ENCODE assay signal across 8 cellular contexts in the genomic region with DNA sequence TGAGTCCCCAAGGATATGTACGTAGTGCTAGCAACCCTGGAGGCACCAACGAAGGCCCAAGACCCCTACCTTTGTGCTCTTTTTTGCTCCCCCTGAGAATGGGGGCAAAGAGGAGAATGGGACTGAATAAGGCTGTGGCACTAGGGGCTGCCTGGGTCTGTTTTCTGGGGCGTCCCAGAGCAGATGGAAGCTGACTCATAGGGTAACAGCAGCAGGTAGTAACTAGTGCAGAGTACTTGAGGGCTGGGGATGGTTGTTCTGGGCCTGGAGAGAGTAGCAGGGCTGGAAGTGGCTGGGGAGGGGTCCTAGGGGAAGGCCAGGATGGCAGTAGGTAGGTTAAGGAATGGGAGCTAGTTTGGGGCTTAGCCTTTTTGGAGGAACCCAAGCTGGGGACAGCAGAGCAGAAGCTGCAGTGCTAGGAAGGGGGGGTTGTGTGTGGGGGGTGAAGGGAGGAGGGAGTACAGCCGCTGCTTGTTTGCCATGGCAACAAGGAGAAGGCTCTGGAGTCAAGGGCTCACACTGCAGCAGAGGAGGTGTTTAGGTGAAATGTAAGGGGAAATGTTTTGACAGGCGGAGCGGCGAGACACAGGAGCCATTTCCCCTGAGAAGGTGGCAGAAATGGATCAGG. TPM values are rescaled to one million over a fixed set of nuclear protein-coding genes. Genes with fewer than 3 reads are reported as not detected.
DNase-seq lines count a peak whose midpoint lies in the region; ATAC-seq and TF ChIP-seq lines count a peak whose summit lies in the region.

No MANE protein-coding gene starts in this region.

- H3K79me2 ChIP-seq in Loucy (ENCODE audit: insufficient read depth, low read length), result peaks cover 61% of the 10 kb centered on the region

- peak overlapping the region; percentile 56 to 99 (median 70) for H3K27ac Mint-ChIP-seq in brain
- peak overlapping the region; percentile 50 to 97 (median 90) for H3K27ac Mint-ChIP-seq in naive thymus-derived CD8-positive, alpha-beta T cell

- H3K4me1 Mint-ChIP-seq in brain, result peaks cover 59% of the 10 kb centered on the region
- peaks cover 36 to 71% (median 48%) of the 10 kb centered on the region in 4 donors for H3K4me1 Mint-ChIP-seq in naive thymus-derived CD8-positive, alpha-beta T cell

- H3K36me3 ChIP-seq in BLaER1 treated with 17β-estradiol and CSF1 and Interleukin-3, amounts not matched to agents 10 nM and 100 nM, result peaks cover 5 to 48% (median 27%) of the 10 kb centered on the region in 11 experiments; a peak in 20 of 22 replicates
- no peaks in the 10 kb centered on the region for H3K36me3 ChIP-seq in Loucy (ENCODE audit: insufficient read depth, low read length)

- no peaks in the 10 kb centered on the region for H3K9me2 ChIP-seq in Loucy (replicated peaks; ENCODE audit: low read depth, low read length)

- peaks cover 51 to 73% (median 72%) of the 10 kb centered on the region in 10 experiments for H3K4me1 ChIP-seq in BLaER1 treated with 17β-estradiol and CSF1 and Interleukin-3, amounts not matched to agents 10 nM and 100 nM
- H3K4me1 ChIP-seq in Loucy (ENCODE audit: insufficient read depth, low read length, poor library complexity, severe bottlenecking), result peaks cover 68% of the 10 kb centered on the region

- H3K36me3 Mint-ChIP-seq in brain, result peaks cover under 1% of the 10 kb centered on the region
- peaks cover 0 to 5% (median 0%) of the 10 kb centered on the region in 3 donors for H3K36me3 Mint-ChIP-seq in naive thymus-derived CD8-positive, alpha-beta T cell

- no peaks in the 10 kb centered on the region for H3F3A ChIP-seq in Loucy (ENCODE audit: low read depth)

- H3K9me3 Mint-ChIP-seq in brain, result peaks cover 0 to 4% (median 0%) of the 10 kb centered on the region in 5 experiments
- no peaks in the 10 kb centered on the region for H3K9me3 Mint-ChIP-seq in naive thymus-derived CD8-positive, alpha-beta T cell

- H3K27me3 ChIP-seq in BLaER1 treated with 17β-estradiol and CSF1 and Interleukin-3, amounts not matched to agents 10 nM and 100 nM, result no peaks in the 10 kb centered on the region
- H3K27me3 ChIP-seq in Loucy (ENCODE audit: insufficient read depth, low read length, poor library complexity, severe bottlenecking), result no peaks in the 10 kb centered on the region

- 0 out of 20 replicates have a peak overlapping the region, but pooled peaks of 1 of the 10 experiments have one; percentile 99 for H3K4me3 ChIP-seq in BLaER1 treated with 17β-estradiol and CSF1 and Interleukin-3, amounts not matched to agents 10 nM and 100 nM
- H3K4me3 ChIP-seq in Loucy (ENCODE audit: low read length, poor library complexity, severe bottlenecking), result peak overlapping the region; percentile 81

- no peaks in the 10 kb centered on the region for H3K9me3 ChIP-seq in BLaER1 treated with 17β-estradiol and CSF1 and Interleukin-3, amounts not matched to agents 10 nM and 100 nM (replicated peaks in 1 of 11)
- no peaks in the 10 kb centered on the region for H3K9me3 ChIP-seq in Loucy (ENCODE audit: insufficient read depth, low read depth, low read length)

- peak in 6 of 10 donors; percentile 41 to 53 (median 43) for DNase-seq in naive thymus-derived CD8-positive, alpha-beta T cell
- no peak for DNase-seq in GM10266 (ENCODE audit: extremely low spot score)
- no peak for DNase-seq in NCI-H1417 treated with DMSO at 0.1 percent for 48 hours (lab: John Stamatoyannopoulos, UW)
- DNase-seq in effector CD8-positive, alpha-beta T cell (lab: John Stamatoyannopoulos, UW), result no peak
- no peak for DNase-seq in NCI-H446 treated with DMSO at 0.1 percent for 48 hours (lab: John Stamatoyannopoulos, UW)

- H3K4me2 ChIP-seq in BLaER1 treated with 17β-estradiol and CSF1 and Interleukin-3, amounts not matched to agents 10 nM and 100 nM, result peak overlapping the region; percentile 51 to 100 (median 94); a peak in 19 of 22 replicates
- H3K4me2 ChIP-seq in Loucy (ENCODE audit: low read depth, low read length, poor library complexity, severe bottlenecking), result peak overlapping the region; percentile 95

- peak overlapping the region; percentile 84 to 99 (median 98) for H3K4me3 Mint-ChIP-seq in brain
- H3K4me3 Mint-ChIP-seq in naive thymus-derived CD8-positive, alpha-beta T cell, result peak overlapping the region; percentile 7 to 94 (median 37)

- H2AFZ ChIP-seq in Loucy (ENCODE audit: low read length), result no peak overlapping the region

- POLR2A ChIA-PET in naive thymus-derived CD8-positive, alpha-beta T cell (lab: Charles Lee), result interaction anchor here (1.2 to 3.6 kb wide), 3 partner anchors 19 to 108 kb away, joined by 3 to 17 read pairs (median 4); no protein-coding TSS in a partner anchor

- peaks cover 12 to 64% (median 51%) of the 10 kb centered on the region in 11 experiments; a peak in 18 of 22 replicates for H4K20me1 ChIP-seq in BLaER1 treated with 17β-estradiol and CSF1 and Interleukin-3, amounts not matched to agents 10 nM and 100 nM
- H4K20me1 ChIP-seq in Loucy (ENCODE audit: insufficient read depth, low read length, poor library complexity, severe bottlenecking), result peaks cover 18% of the 10 kb centered on the region

- H3K9ac ChIP-seq in BLaER1 treated with 17β-estradiol and CSF1 and Interleukin-3, amounts not matched to agents 10 nM and 100 nM, result peak overlapping the region in 3 of 11 experiments; percentile 33 to 91 (median 38); a peak in 4 of 22 replicates
- peak overlapping the region; percentile 26 for H3K9ac ChIP-seq in Loucy (ENCODE audit: low read depth, low read length, poor library complexity, severe bottlenecking)

- peaks cover 4% of the 10 kb centered on the region for H3K27me3 Mint-ChIP-seq in brain
- H3K27me3 Mint-ChIP-seq in naive thymus-derived CD8-positive, alpha-beta T cell, result no peaks in the 10 kb centered on the region

- no peak for TF ChIP-seq CTCF in Loucy (conservative IDR thresholded peaks at IDR 0.05; ENCODE audit: low read length)
- TF ChIP-seq CTCF in brain (conservative IDR thresholded peaks at IDR 0.05), result no peak
- no peak for TF ChIP-seq CTCF in GM10266 (IDR thresholded peaks at IDR 0.05; ENCODE audit: control insufficient read depth, insufficient read depth, low read depth, missing control alignments)

- H3K27ac ChIP-seq in BLaER1 treated with 17β-estradiol and CSF1 and Interleukin-3, amounts not matched to agents 10 nM and 100 nM, result peak overlapping the region in 2 of 11 experiments; percentile 9 to 15; a peak in 1 of 22 replicates

- peak; percentile 9 to 20 for ATAC-seq in naive thymus-derived CD8-positive, alpha-beta T cell

RNA-seq across cellular contexts. Expression of a gene that starts 1.8 kb away (rescaled TPM):
- 152 TPM for polyA plus RNA-seq in brain (ENCODE audit: insufficient read depth, low read depth, low replicate concordance)
- total RNA-seq in naive thymus-derived CD8-positive, alpha-beta T cell, result 10 to 100 TPM; 25.0 to 25.6 TPM
- polyA plus RNA-seq in naive thymus-derived CD8-positive, alpha-beta T cell, result 10 to 100 TPM; 11.7 to 18.1 (median 16.6) TPM

RNA-seq across cellular contexts. Expression of a gene that starts 2.2 kb away (rescaled TPM):
- 42.9 TPM for polyA plus RNA-seq in brain (ENCODE audit: insufficient read depth, low read depth, low replicate concordance)
- total RNA-seq in naive thymus-derived CD8-positive, alpha-beta T cell, result 10 to 100 TPM; 70.9 to 71.1 TPM
- 10 to 100 TPM; 16.0 to 25.2 (median 21.9) TPM for polyA plus RNA-seq in naive thymus-derived CD8-positive, alpha-beta T cell

RNA-seq across cellular contexts. Expression of a gene that starts 13.7 kb away (rescaled TPM):
- polyA plus RNA-seq in brain (ENCODE audit: insufficient read depth, low read depth, low replicate concordance), result 0.32 TPM
- 1 to 10 TPM; 2.6 to 3.2 TPM for total RNA-seq in naive thymus-derived CD8-positive, alpha-beta T cell
- polyA plus RNA-seq in naive thymus-derived CD8-positive, alpha-beta T cell, result under 1 TPM; 0.20 to 0.59 (median 0.40) TPM

Comparison
In these comparisons a context has a peak if more than half of its experiments do, and no peak if none do; other contexts are left out.
1. DNase-seq: peak in naive thymus-derived CD8-positive, alpha-beta T cell (6 of 10); none in GM10266 (single experiment), NCI-H1417 treated with DMSO at 0.1 percent for 48 hours (single experiment), effector CD8-positive, alpha-beta T cell (single experiment) and NCI-H446 treated with DMSO at 0.1 percent for 48 hours (single experiment).